22 cellular contexts compared by ENCODE assay signal in genomic region chr14:101068958-101069549, GRCh38.
DNase-seq lines count a peak whose midpoint lies in the region; ATAC-seq and TF ChIP-seq lines count a peak whose summit lies in the region.
"Had no signal": no experiment of that assay in that cellular context is flagged by ENCODE, and none has a peak within 500 bp of the region (broad histone marks: within the 10 kb centered on the region; RNA-seq: fewer than 3 reads in every experiment).

No MANE protein-coding gene starts in this region.

- H3K9me3 Mint-ChIP-seq in glutamatergic neuron (ENCODE audit: unreplicated experiment): peaks cover 13% of the 10 kb centered on the region
- H3K9me3 Mint-ChIP-seq: activated CD4-positive, alpha-beta memory T cell treated with anti-CD3 and anti-CD28 coated beads for 36 hours; memory B cell; stimulated activated memory B cell treated with anti-CD40 and anti-IgM and Interleukin-4, amounts not matched to agents 10 μg/mL and 1 μg/mL and 100 μg/mL, for 72 hours had no signal

- TF ChIP-seq RAD21 in IMR-90 (IDR thresholded peaks at IDR 0.05; ENCODE audit: low read length): no peak

- H2BK5ac ChIP-seq in IMR-90 (ENCODE audit: low read depth, low read length, poor library complexity, severe bottlenecking): no peak overlapping the region

- peak overlapping the region; percentile 87 for H3K27ac Mint-ChIP-seq in glutamatergic neuron (ENCODE audit: unreplicated experiment)
- H3K27ac Mint-ChIP-seq: activated CD4-positive, alpha-beta memory T cell treated with anti-CD3 and anti-CD28 coated beads for 36 hours; CD4-positive, CD25-positive, alpha-beta regulatory T cell; memory B cell; stimulated activated memory B cell treated with anti-CD40 and anti-IgM and Interleukin-4, amounts not matched to agents 10 μg/mL and 1 μg/mL and 100 μg/mL, for 72 hours had no signal

- no peak for ATAC-seq in IMR-90 (ENCODE audit: low read depth)
- no peak for ATAC-seq in sciatic nerve
- ATAC-seq in HG02763 (IDR thresholded peaks at IDR 0.05; ENCODE audit: unreplicated experiment): no peak
- ATAC-seq: stimulated activated memory B cell treated with anti-CD40 and anti-IgM and Interleukin-4, amounts not matched to agents 10 μg/mL and 1 μg/mL and 100 μg/mL, for 72 hours had no signal

- H3K27ac ChIP-seq in BLaER1 (peak overlapping the region; percentile 88), IMR-90 (ENCODE audit: insufficient read depth, low read length) (no peak overlapping the region)
- H3K27ac ChIP-seq: neutrophil had no signal

- H3K27me3 ChIP-seq in BLaER1: no peaks in the 10 kb centered on the region
- H3K27me3 ChIP-seq in IMR-90 (ENCODE audit: control insufficient read depth, insufficient read depth, low read length): no peaks in the 10 kb centered on the region

- H2BK15ac ChIP-seq in IMR-90 (ENCODE audit: low read depth, low read length): no peak overlapping the region

- intact Hi-C loops in IMR-90 (cut with micrococcal nuclease): no loop called here
- intact Hi-C loops in sciatic nerve (cut with DNase I): loop anchor here (10.0 kb wide), 1 partner anchor 1324 kb away; no protein-coding TSS in a partner anchor

- H3K36me3 ChIP-seq in BLaER1: no peaks in the 10 kb centered on the region
- peaks cover 55% of the 10 kb centered on the region for H3K36me3 ChIP-seq in IMR-90 (ENCODE audit: control insufficient read depth, insufficient read depth, low read length)
- H3K36me3 ChIP-seq: neutrophil had no signal

- H4K8ac ChIP-seq in IMR-90 (ENCODE audit: low read depth in 2 of 2, low read length in 2 of 2): no peak overlapping the region

- peak overlapping the region; percentile 59 for H3K4me3 Mint-ChIP-seq in glutamatergic neuron (ENCODE audit: unreplicated experiment)
- H3K4me3 Mint-ChIP-seq: activated CD4-positive, alpha-beta memory T cell treated with anti-CD3 and anti-CD28 coated beads for 36 hours; CD4-positive, CD25-positive, alpha-beta regulatory T cell; memory B cell; stimulated activated memory B cell treated with anti-CD40 and anti-IgM and Interleukin-4, amounts not matched to agents 10 μg/mL and 1 μg/mL and 100 μg/mL, for 72 hours had no signal

- 88% methylated on average over 7 of the region's 17 CpGs; no CpG with 5 or more reads in 1 of the 2 experiments for WGBS in IMR-90 (ENCODE audit: extremely low coverage in 2 of 2, insufficient read length in 1 of 2), 2 experiments

- in situ Hi-C loops in IMR-90 (cut with MboI; ENCODE audit: low sequenced_read_pairs): no loop called here

- H3K79me1 ChIP-seq in IMR-90 (ENCODE audit: low read depth in 1 of 2, low read length in 2 of 2): peaks cover 0 to 18% of the 10 kb centered on the region in 2 experiments; a peak in 1 of 4 replicates

- dilution Hi-C loops in IMR-90 (cut with HindIII; ENCODE audit: low sequenced_read_pairs, unreplicated experiment): no loop called here

- peaks cover 9% of the 10 kb centered on the region for H3K9me1 ChIP-seq in IMR-90 (ENCODE audit: insufficient read depth, low read length)

- H4K20me1 ChIP-seq in BLaER1: no peaks in the 10 kb centered on the region
- peaks cover 29% of the 10 kb centered on the region for H4K20me1 ChIP-seq in IMR-90 (ENCODE audit: insufficient read depth, low read length)

- CTCF ChIA-PET in IMR-90 (lab: Yijun Ruan, JAX): no interaction called here

- no peak overlapping the region for H2BK20ac ChIP-seq in IMR-90 (ENCODE audit: low read depth, low read length)

- peak overlapping the region; percentile 54 for H3K4me3 ChIP-seq in BLaER1
- no peak overlapping the region for H3K4me3 ChIP-seq in IMR-90 (ENCODE audit: insufficient read depth, low read depth, low read length)

- no peak overlapping the region for H2BK120ac ChIP-seq in IMR-90 (ENCODE audit: low read depth, low read length)

- H3K4me1 ChIP-seq in BLaER1 (peaks cover 100% of the 10 kb centered on the region), IMR-90 (ENCODE audit: control insufficient read depth, insufficient read depth, low read length) (peaks cover 19% of the 10 kb centered on the region)

- H3K14ac ChIP-seq in IMR-90 (replicated peaks; ENCODE audit: low read depth, low read length): no peak overlapping the region

- peaks cover 15% of the 10 kb centered on the region for H3K9me3 ChIP-seq in BLaER1
- no peaks in the 10 kb centered on the region for H3K9me3 ChIP-seq in IMR-90 (ENCODE audit: control insufficient read depth, insufficient read depth, low read length)
- H3K9me3 ChIP-seq: neutrophil had no signal

- peak overlapping the region; percentile 44 for H2AK9ac ChIP-seq in IMR-90 (replicated peaks; ENCODE audit: low read depth, low read length, poor library complexity)

- no TSS peak for BruUV-seq in IMR-90 (replicated peaks; lab: Mats Ljungman, UMichigan)

- no peak overlapping the region for H2AK5ac ChIP-seq in IMR-90 (ENCODE audit: low read depth, low read length)

- no peak overlapping the region for H3K56ac ChIP-seq in IMR-90 (ENCODE audit: extremely low read depth, insufficient read depth, low read length)

- H3K9ac ChIP-seq in BLaER1 (peak overlapping the region; percentile 67), IMR-90 (ENCODE audit: low read depth, low read length) (no peak overlapping the region)

- peak overlapping the region; percentile 98 for H3K4me2 ChIP-seq in BLaER1
- no peak overlapping the region for H3K4me2 ChIP-seq in IMR-90 (ENCODE audit: low read depth, low read length)

- no peak overlapping the region for H2AFZ ChIP-seq in IMR-90 (replicated peaks; ENCODE audit: low read length, poor library complexity)

- POLR2A ChIA-PET in IMR-90 (lab: Charles Lee; ENCODE audit: unreplicated experiment): no interaction called here

- TF ChIP-seq CTCF in IMR-90 (conservative IDR thresholded peaks at IDR 0.05; ENCODE audit: low read depth, low read length) (no peak), glutamatergic neuron (IDR thresholded peaks at IDR 0.05; ENCODE audit: partially characterized antibody, unreplicated experiment) (no peak)

- peaks cover 11% of the 10 kb centered on the region for H3K27me3 Mint-ChIP-seq in glutamatergic neuron (ENCODE audit: unreplicated experiment)

- DNase-seq in IMR-90 (no peak), glutamatergic neuron (no peak), sciatic nerve (ENCODE audit: low spot score) (peak; percentile 33), SW480 (ENCODE audit: low spot score) (no peak), Ammon's horn (ENCODE audit: low spot score) (no peak), Kasumi-1 (lab: John Stamatoyannopoulos, UW) (no peak)
- DNase-seq: activated CD4-positive, alpha-beta memory T cell treated with anti-CD3 and anti-CD28 coated beads for 36 hours; activated CD4-positive, CD25-positive, alpha-beta regulatory T cell; activated naive CD4-positive, alpha-beta T cell treated with Interleukin-2 at 50 U/mL for 16 hours; amygdala; CD4-positive, CD25-positive, alpha-beta regulatory T cell; dermis blood vessel endothelial cell; NCI-H1092; NCI-H1930; SHP77; stimulated activated CD4-positive, alpha-beta T cell treated with anti-CD3 and anti-CD28 coated beads, Interleukin-2, amount 100 ng/mL, for 48 hours; SW 1271 had no signal

- H4K91ac ChIP-seq in IMR-90 (ENCODE audit: insufficient read depth, low read depth, low read length): no peak overlapping the region

- H3K18ac ChIP-seq in IMR-90 (ENCODE audit: low read depth, low read length): no peak overlapping the region

- H3K4ac ChIP-seq in IMR-90 (ENCODE audit: low read depth, low read length): no peak overlapping the region

- H3K36me3 Mint-ChIP-seq in glutamatergic neuron (ENCODE audit: unreplicated experiment): no peaks in the 10 kb centered on the region
- H3K36me3 Mint-ChIP-seq: activated CD4-positive, alpha-beta memory T cell treated with anti-CD3 and anti-CD28 coated beads for 36 hours; CD4-positive, CD25-positive, alpha-beta regulatory T cell; memory B cell; stimulated activated memory B cell treated with anti-CD40 and anti-IgM and Interleukin-4, amounts not matched to agents 10 μg/mL and 1 μg/mL and 100 μg/mL, for 72 hours had no signal

- no peak overlapping the region for H4K5ac ChIP-seq in IMR-90 (ENCODE audit: low read depth, low read length)

- H3K23ac ChIP-seq in IMR-90 (ENCODE audit: low read depth, low read length): no peak overlapping the region

- H3K4me1 Mint-ChIP-seq in glutamatergic neuron (ENCODE audit: low read depth, unreplicated experiment): peaks cover 23% of the 10 kb centered on the region
- H3K4me1 Mint-ChIP-seq: CD4-positive, CD25-positive, alpha-beta regulatory T cell; memory B cell; stimulated activated memory B cell treated with anti-CD40 and anti-IgM and Interleukin-4, amounts not matched to agents 10 μg/mL and 1 μg/mL and 100 μg/mL, for 72 hours had no signal

- no peak for TF ChIP-seq POLR2A in IMR-90 (IDR thresholded peaks at IDR 0.05; ENCODE audit: low read depth, low read length)

TF ChIP-seq in IMR-90, 13 proteins besides CTCF, POLR2A, EP300 and RAD21 (continues in another document):
- TF ChIP-seq BHLHE40 (IDR thresholded peaks at IDR 0.05; ENCODE audit: low read depth, low read length) (no peak), FOS (IDR thresholded peaks at IDR 0.05; ENCODE audit: low read depth, low read length) (no peak), MAZ (IDR thresholded peaks at IDR 0.05; ENCODE audit: borderline replicate concordance, low read depth, low read length) (no peak), CHD1 (IDR thresholded peaks at IDR 0.05; ENCODE audit: low read depth, low read length) (no peak), RCOR1 (IDR thresholded peaks at IDR 0.05; ENCODE audit: insufficient replicate concordance, low read length) (no peak), NFE2L2 (IDR thresholded peaks at IDR 0.05; ENCODE audit: low read depth, low read length) (no peak), CEBPB (IDR thresholded peaks at IDR 0.05; ENCODE audit: low read depth, low read length) (no peak), ELK1 (IDR thresholded peaks at IDR 0.05; ENCODE audit: borderline replicate concordance, low read depth, low read length) (no peak), MAFK (IDR thresholded peaks at IDR 0.05; ENCODE audit: low read depth, low read length) (no peak), USF2 (IDR thresholded peaks at IDR 0.05; ENCODE audit: low read depth, low read length) (no peak)
